Comparison of ENCODE assay signal across 14 cellular contexts in genomic region chr4:182862921-182863320, GRCh38. TPM values are rescaled to one million over a fixed set of nuclear protein-coding genes. Genes with fewer than 3 reads are reported as not detected.
DNase-seq lines count a peak whose midpoint lies in the region; ATAC-seq and TF ChIP-seq lines count a peak whose summit lies in the region.
"Had no signal": no experiment of that assay in that cellular context is flagged by ENCODE, and none has a peak within 500 bp of the region (broad histone marks: within the 10 kb centered on the region; RNA-seq: fewer than 3 reads in every experiment).

No MANE protein-coding gene starts in this region.

- no peaks in the 10 kb centered on the region for H3K4me1 Mint-ChIP-seq in stimulated activated effector memory CD8-positive, alpha-beta T cell treated with anti-CD3 and anti-CD28 coated beads, Interleukin-12 subunit alpha, Interleukin-12 subunit beta, amount 100 ng/mL, for 72 hours
- H3K4me1 Mint-ChIP-seq: B cell had no signal

- intact Hi-C loops in left ventricle myocardium superior (cut with micrococcal nuclease), result no loop called here

- ATAC-seq in esophagus mucosa (peak; percentile 64), HG02870 (IDR thresholded peaks at IDR 0.05; ENCODE audit: unreplicated experiment) (no peak), GM21529 (IDR thresholded peaks at IDR 0.05; ENCODE audit: unreplicated experiment) (no peak), left ventricle myocardium superior (no peak)
- ATAC-seq in stimulated activated effector memory CD8-positive, alpha-beta T cell treated with anti-CD3 and anti-CD28 coated beads, Interleukin-12 subunit alpha, Interleukin-12 subunit beta, amount 100 ng/mL, for 72 hours, result no peak

- no peak overlapping the region for H3K27ac Mint-ChIP-seq in stimulated activated effector memory CD8-positive, alpha-beta T cell treated with anti-CD3 and anti-CD28 coated beads, Interleukin-12 subunit alpha, Interleukin-12 subunit beta, amount 100 ng/mL, for 72 hours
- H3K27ac Mint-ChIP-seq: B cell had no signal

- H3K4me3 Mint-ChIP-seq in stimulated activated effector memory CD8-positive, alpha-beta T cell treated with anti-CD3 and anti-CD28 coated beads, Interleukin-12 subunit alpha, Interleukin-12 subunit beta, amount 100 ng/mL, for 72 hours, result no peak overlapping the region
- H3K4me3 Mint-ChIP-seq: B cell had no signal

- TF ChIP-seq CTCF in retinal pigment epithelial cell (conservative IDR thresholded peaks at IDR 0.05; ENCODE audit: low read depth, low read length), result no peak

- DNase-seq in HT-29 (ENCODE audit: low spot score) (peak; percentile 4), NCI-H345 (lab: John Stamatoyannopoulos, UW) (peak; percentile 79), retinal pigment epithelial cell (ENCODE audit: low read depth) (peak; percentile 9), left ventricle myocardium superior (no peak)
- DNase-seq in stimulated activated effector memory CD8-positive, alpha-beta T cell treated with anti-CD3 and anti-CD28 coated beads, Interleukin-12 subunit alpha, Interleukin-12 subunit beta, amount 100 ng/mL, for 72 hours (ENCODE audit: low spot score in 2 of 2), result no peak
- DNase-seq: activated CD4-positive, alpha-beta T cell treated with anti-CD3 and anti-CD28 coated beads, Interleukin-2, amount 50 U/mL, for 48 hours; NCI-H1694 treated with DMSO at 0.1 percent for 48 hours; ovary; stimulated activated CD4-positive, alpha-beta T cell treated with anti-CD3 and anti-CD28 coated beads, Interleukin-2, amount 100 ng/mL, for 24 hours; stimulated activated naive CD4-positive, alpha-beta T cell treated with Interleukin-2 at 50 U/mL for 16 hours had no signal

- H3K9me3 Mint-ChIP-seq in stimulated activated effector memory CD8-positive, alpha-beta T cell treated with anti-CD3 and anti-CD28 coated beads, Interleukin-12 subunit alpha, Interleukin-12 subunit beta, amount 100 ng/mL, for 72 hours, result peaks cover 3% of the 10 kb centered on the region

- no peak overlapping the region for H3K4me3 ChIP-seq in retinal pigment epithelial cell (ENCODE audit: low read length)
- H3K4me3 ChIP-seq: ovary had no signal

- H3K36me3 Mint-ChIP-seq in stimulated activated effector memory CD8-positive, alpha-beta T cell treated with anti-CD3 and anti-CD28 coated beads, Interleukin-12 subunit alpha, Interleukin-12 subunit beta, amount 100 ng/mL, for 72 hours, result no peaks in the 10 kb centered on the region

RNA-seq across cellular contexts. Expression of gene DCTD, which starts 54.3 kb away (rescaled TPM):
- total RNA-seq in HT-29 (2014; rRNA removed; shearing (Covaris generic)), result 44.1 and 55.1 TPM in 2 replicates
- total RNA-seq in esophagus mucosa (72.1 TPM), left ventricle myocardium superior (43.8 TPM)

Comparison
In these comparisons a context has a peak if more than half of its experiments do, and no peak if none do; other contexts are left out.
1. DNase-seq: peak in HT-29 (single experiment), NCI-H345 (single experiment) and retinal pigment epithelial cell (single experiment); none in stimulated activated effector memory CD8-positive, alpha-beta T cell treated with anti-CD3 and anti-CD28 coated beads, Interleukin-12 subunit alpha, Interleukin-12 subunit beta, amount 100 ng/mL, for 72 hours (0 of 2) and left ventricle myocardium superior (single experiment).